In genomic region chr13:19189368-19189767, GRCh38 we compare ENCODE assay signal across 13 cellular contexts. TPM values are rescaled to one million over a fixed set of nuclear protein-coding genes. Genes with fewer than 3 reads are reported as not detected.
DNase-seq lines count a peak whose midpoint lies in the region; TF ChIP-seq lines count a peak whose summit lies in the region.
"Not testable (repeated sequence)": the region's sequence is repeated elsewhere in the genome, so short reads cannot be mapped to it uniquely, and the experiment has no call there.
"Had no signal": no experiment of that assay in that cellular context is flagged by ENCODE, and none has a peak within 500 bp of the region (broad histone marks: within the 10 kb centered on the region; RNA-seq: fewer than 3 reads in every experiment).

No MANE protein-coding gene starts in this region.

- not testable (repeated sequence) for H3K36me3 ChIP-seq in SK-N-MC (ENCODE audit: insufficient read depth, low read length); suprapubic skin

- TF ChIP-seq CTCF in suprapubic skin (IDR thresholded peaks at IDR 0.05), result not testable (repeated sequence)

- H3K27ac ChIP-seq in SK-N-MC, result peak overlapping the region; percentile 93
- H3K27ac ChIP-seq in suprapubic skin, result not testable (repeated sequence)

- intact Hi-C loops in cardiac septum (cut with DNase I), result not testable (repeated sequence)

- not testable (repeated sequence) for TF ChIP-seq POLR2A in suprapubic skin (IDR thresholded peaks at IDR 0.05)

- not testable (repeated sequence) for H3K27me3 ChIP-seq in suprapubic skin

- peak; percentile 5 for DNase-seq in DMS153 (lab: John Stamatoyannopoulos, UW)
- DNase-seq in NCI-H146 (lab: John Stamatoyannopoulos, UW), result peak; percentile 4
- DNase-seq in SK-N-MC (ENCODE audit: low read depth, low spot score), result peak; percentile 22
- DNase-seq in cerebellar cortex (ENCODE audit: low spot score), result peak; percentile 3
- DNase-seq in cardiac septum (ENCODE audit: low spot score), result peak; percentile 58
- DNase-seq in mesenteric fat pad (ENCODE audit: low spot score), result peak; percentile 37
- DNase-seq in suprapubic skin (ENCODE audit: low spot score in 2 of 2), result peak; percentile 31 to 34
- peak; percentile 10 for DNase-seq in ureter (ENCODE audit: low spot score)

- not testable (repeated sequence) for TF ChIP-seq EP300 in suprapubic skin (IDR thresholded peaks at IDR 0.05)

- H3K4me3 ChIP-seq in SK-N-MC, result peak overlapping the region; percentile 52
- H3K4me3 ChIP-seq in suprapubic skin, result not testable (repeated sequence)

- not testable (repeated sequence) for H3K9me3 ChIP-seq in SK-N-MC (ENCODE audit: low read depth, low read length); suprapubic skin

- H3K9ac ChIP-seq in SK-N-MC (ENCODE audit: insufficient read length), result not testable (repeated sequence)

- WGBS in suprapubic skin, result 85% methylated on average over 5 of the region's 5 CpGs

- not testable (repeated sequence) for H3K4me1 ChIP-seq in suprapubic skin

RNA-seq across cellular contexts. Expression of gene TUBA3C, which starts 7.7 kb away (rescaled TPM):
- total RNA-seq in cardiac septum (not detected), mesenteric fat pad (not detected), suprapubic skin (not detected), ureter (not detected)
- total RNA-seq: B cell; Caco-2; Calu3; CD4-positive, alpha-beta T cell; CD8-positive, alpha-beta T cell had no signal

Comparison
In these comparisons a context has a peak if more than half of its experiments do, and no peak if none do; other contexts are left out.
1. DNase-seq: peak in every context shown above with its lines; median percentile 58 in cardiac septum; 37 in mesenteric fat pad; 32 in suprapubic skin; 22 in SK-N-MC; 10 in ureter; 5 in DMS153; 4 in NCI-H146; 3 in cerebellar cortex.